Comparison of ENCODE assay signal across 8 cellular contexts in genomic region chr1:45011837-45012638, GRCh38. TPM values are rescaled to one million over a fixed set of nuclear protein-coding genes. Genes with fewer than 3 reads are reported as not detected.
DNase-seq lines count a peak whose midpoint lies in the region; ATAC-seq and TF ChIP-seq lines count a peak whose summit lies in the region.

UROD (plus strand) TSS chr1:45012254; CDS start chr1:45012266, 12 bp downstream.

- intact Hi-C loops in activated CD4-positive, alpha-beta T cell treated with anti-CD3 and anti-CD28 coated beads for 36 hours (cut with DNase I, micrococcal nuclease) = loop anchor here (1.0 to 5.0 kb wide), 23 partner anchors 25 to 1235 kb away; partner anchors contain the start of genes EIF2B3 (in 2 of the 2), NASP (in 2 of the 2), RNU5D-1 (in 2 of the 2) and TESK2 (in 2 of the 2)

- POLR2A ChIA-PET in activated CD4-positive, alpha-beta T cell treated with anti-CD3 and anti-CD28 coated beads for 36 hours (lab: Charles Lee) = interaction anchor here (0.6 to 4.7 kb wide), 15 partner anchors 9 to 572 kb away, joined by 3 to 40 read pairs (median 7); partner anchors contain the start of genes CCDC163, EIF2B3, MMACHC and MUTYH

- peaks cover 36% of the 10 kb centered on the region for H3K4me1 Mint-ChIP-seq in activated CD4-positive, alpha-beta T cell treated with anti-CD3 and anti-CD28 coated beads for 36 hours

- H3K4me3 Mint-ChIP-seq in activated CD4-positive, alpha-beta T cell treated with anti-CD3 and anti-CD28 coated beads for 36 hours = peak within 1 kb of the TSS; percentile 74

- peak; percentile 54 for ATAC-seq in GM19025 (IDR thresholded peaks at IDR 0.05; ENCODE audit: low read depth, unreplicated experiment)
- ATAC-seq in HG03432 (IDR thresholded peaks at IDR 0.05; ENCODE audit: unreplicated experiment) = peak; percentile 58
- peak; percentile 80 for ATAC-seq in activated CD4-positive, alpha-beta T cell treated with anti-CD3 and anti-CD28 coated beads for 36 hours

- TF ChIP-seq CTCF in AG09309 (IDR thresholded peaks at IDR 0.05; ENCODE audit: control insufficient read depth, insufficient read depth, low read depth, low read length, missing control alignments) (no peak), choroid plexus epithelial cell (conservative IDR thresholded peaks at IDR 0.05; ENCODE audit: low read depth, low read length) (no peak)

- peak within 1 kb of the TSS; percentile 92 for H3K4me3 ChIP-seq in AG09309 (ENCODE audit: control insufficient read depth, low read depth, low read length)
- peak within 1 kb of the TSS; percentile 89 for H3K4me3 ChIP-seq in choroid plexus epithelial cell (ENCODE audit: low read depth, low read length)

- DNase-seq in AG09309 (ENCODE audit: low read depth) (peak; percentile 84), NCI-H510A (lab: John Stamatoyannopoulos, UW) (peak; percentile 88), choroid plexus epithelial cell (ENCODE audit: low read depth) (peak; percentile 99), kidney glomerular epithelial cell (lab: John Stamatoyannopoulos, UW) (peak; percentile 96)
- peak; percentile 96 for DNase-seq in activated CD4-positive, alpha-beta T cell treated with anti-CD3 and anti-CD28 coated beads for 36 hours
- peak; percentile 66 to 67 for DNase-seq in stimulated activated CD4-positive, alpha-beta T cell treated with anti-CD3 and anti-CD28 coated beads, Interleukin-1b, Interleukin-23, amount 100 ng/mL, for 1 hour (ENCODE audit: low read depth in 2 of 2)

- peaks cover 6% of the 10 kb centered on the region for H3K36me3 Mint-ChIP-seq in activated CD4-positive, alpha-beta T cell treated with anti-CD3 and anti-CD28 coated beads for 36 hours (ENCODE audit: low read depth)

- CTCF ChIA-PET in activated CD4-positive, alpha-beta T cell treated with anti-CD3 and anti-CD28 coated beads for 36 hours (lab: Charles Lee) = interaction anchor here (0.7 to 12.6 kb wide), 20 partner anchors 8 to 479 kb away, joined by 3 to 255 read pairs (median 4); partner anchors contain the start of genes BTBD19, EIF2B3, MUTYH and PLK3

- H3K27ac Mint-ChIP-seq in activated CD4-positive, alpha-beta T cell treated with anti-CD3 and anti-CD28 coated beads for 36 hours = peak within 1 kb of the TSS; percentile 97

- H3K9me3 Mint-ChIP-seq in activated CD4-positive, alpha-beta T cell treated with anti-CD3 and anti-CD28 coated beads for 36 hours (ENCODE audit: low read depth) = no peaks in the 10 kb centered on the region

- no peaks in the 10 kb centered on the region for H3K27me3 Mint-ChIP-seq in activated CD4-positive, alpha-beta T cell treated with anti-CD3 and anti-CD28 coated beads for 36 hours

RNA-seq across cellular contexts. Expression of gene UROD, which starts in this region (rescaled TPM):
- total RNA-seq in activated CD4-positive, alpha-beta T cell treated with anti-CD3 and anti-CD28 coated beads for 36 hours = 100 to 1,000 TPM; 123 to 134 TPM

Comparison
In these comparisons a context has a peak if more than half of its experiments do, and no peak if none do; other contexts are left out.
1. Peak in every context shown above with its lines: DNase-seq, ATAC-seq and H3K4me3 ChIP-seq.